ENCODE assay signal across 8 cellular contexts in genomic region chr7:70694357-70694908, GRCh38.
DNase-seq lines count a peak whose midpoint lies in the region; ATAC-seq and TF ChIP-seq lines count a peak whose summit lies in the region.

No MANE protein-coding gene starts in this region.

- TF ChIP-seq EP300 in stomach (IDR thresholded peaks at IDR 0.05), result no peak

- no peaks in the 10 kb centered on the region for H3K79me2 ChIP-seq in OCI-LY1 (ENCODE audit: insufficient read depth, low read length)

- H3K4me1 ChIP-seq in OCI-LY1 (ENCODE audit: insufficient read depth, low read length, severe bottlenecking) (peaks cover 25% of the 10 kb centered on the region), stomach (peaks cover 0 to 42% (median 27%) of the 10 kb centered on the region in 4 donors)

- 0 to 1% (median 0%) methylated on average over 32 to 79 of the region's 85 CpGs for WGBS in stomach, 5 donors

- ATAC-seq in HG02852 (IDR thresholded peaks at IDR 0.05; ENCODE audit: unreplicated experiment) (peak; percentile 34), left lobe of liver (peak; percentile 40)

- no peaks in the 10 kb centered on the region for H3K9me3 ChIP-seq in OCI-LY1 (ENCODE audit: low read length)
- H3K9me3 ChIP-seq in stomach, result no peaks in the 10 kb centered on the region

- peak overlapping the region; percentile 83 for H3K4me3 ChIP-seq in OCI-LY1 (ENCODE audit: low read depth, low read length, poor library complexity, severe bottlenecking)
- H3K4me3 ChIP-seq in stomach, result peak overlapping the region; percentile 68 to 88 (median 79)

- H3K27me3 ChIP-seq in OCI-LY1 (ENCODE audit: insufficient read depth, low read length) (no peaks in the 10 kb centered on the region), stomach (peaks cover 0 to 22% (median 9%) of the 10 kb centered on the region in 3 donors)

- peak overlapping the region; percentile 79 for H3K9ac ChIP-seq in OCI-LY1 (ENCODE audit: low read length)

- H4K20me1 ChIP-seq in OCI-LY1 (ENCODE audit: insufficient read depth, low read length), result no peaks in the 10 kb centered on the region

- TF ChIP-seq CTCF in OCI-LY1 (IDR thresholded peaks at IDR 0.05; ENCODE audit: low read length) (no peak), stomach (IDR thresholded peaks at IDR 0.05) (no peak)

- peaks cover 4% of the 10 kb centered on the region; the same call in 1 of the 2 replicates for H3F3A ChIP-seq in OCI-LY1 (ENCODE audit: insufficient read depth, low read length)

- intact Hi-C loops in stomach (cut with DNase I; ENCODE audit: low total_unique reads), result loop anchor here (10.0 kb wide), 1 partner anchor 500 kb away; no protein-coding TSS in a partner anchor

- H2AFZ ChIP-seq in OCI-LY1 (ENCODE audit: low read length), result no peak overlapping the region

- TF ChIP-seq POLR2A in stomach (IDR thresholded peaks at IDR 0.05), result no peak

- no peak overlapping the region for H3K27ac ChIP-seq in OCI-LY1 (ENCODE audit: low read depth, low read length, poor library complexity, severe bottlenecking)
- H3K27ac ChIP-seq in stomach, result peak overlapping the region; percentile 75 to 94 (median 92)

- H3K36me3 ChIP-seq in OCI-LY1 (ENCODE audit: insufficient read depth, low read length) (peaks cover 11% of the 10 kb centered on the region; the same call in 1 of the 2 replicates), stomach (peaks cover 0 to 8% (median 3%) of the 10 kb centered on the region in 4 donors)

- peak overlapping the region; percentile 76 for H3K4me2 ChIP-seq in OCI-LY1 (ENCODE audit: low read length)

- DNase-seq in stimulated activated CD4-positive, alpha-beta T cell treated with anti-CD3 and anti-CD28 coated beads, Interleukin-15, amount 100 ng/mL, for 24 hours, result peak; percentile 26
- DNase-seq in stimulated activated CD4-positive, alpha-beta T cell treated with anti-CD3 and anti-CD28 coated beads, Interleukin-2, amount 100 ng/mL, for 48 hours, result no peak
- DNase-seq in cerebellar cortex (ENCODE audit: low spot score) (peak; percentile 24), left lobe of liver (ENCODE audit: low spot score) (peak; percentile 60), stomach (peak; percentile 41), SHP77 (lab: John Stamatoyannopoulos, UW) (no peak)

- no peaks in the 10 kb centered on the region for H3K9me2 ChIP-seq in OCI-LY1 (ENCODE audit: low read depth, low read length)

Comparison
In these comparisons a context has a peak if more than half of its experiments do, and no peak if none do; other contexts are left out.
1. DNase-seq: peak in stimulated activated CD4-positive, alpha-beta T cell treated with anti-CD3 and anti-CD28 coated beads, Interleukin-15, amount 100 ng/mL, for 24 hours (single experiment), cerebellar cortex (single experiment), left lobe of liver (single experiment) and stomach (single experiment); none in stimulated activated CD4-positive, alpha-beta T cell treated with anti-CD3 and anti-CD28 coated beads, Interleukin-2, amount 100 ng/mL, for 48 hours (0 of 2) and SHP77 (0 of 2).